In genomic region chr1:230537456-230537855, GRCh38 we compare ENCODE assay signal across 24 cellular contexts.
A peak's percentile ranks its signal among the peaks of the same experiment; 100 is the strongest.
DNase-seq lines count a peak whose midpoint lies in the region; ATAC-seq, FAIRE-seq and TF ChIP-seq lines count a peak whose summit lies in the region.
"Had no signal": no experiment of that assay in that cellular context is flagged by ENCODE, and none has a peak within 500 bp of the region (broad histone marks: within the 10 kb centered on the region; RNA-seq: fewer than 3 reads in every experiment).

No MANE protein-coding gene starts in this region.

- H4K20me1 ChIP-seq in DND-41 (ENCODE audit: insufficient read depth, low read length) (no peaks in the 10 kb centered on the region), keratinocyte (ENCODE audit: control insufficient read depth, extremely low read depth, insufficient read depth, low read length) (no peaks in the 10 kb centered on the region)

- no peak overlapping the region for H3K27ac ChIP-seq in DND-41 (ENCODE audit: low read length)
- H3K27ac ChIP-seq in keratinocyte (ENCODE audit: control insufficient read depth, insufficient read depth, low read length) = no peak overlapping the region
- H3K27ac ChIP-seq: dorsolateral prefrontal cortex, GM23248, SK-N-MC, tibial nerve had no signal

- H3K27me3 ChIP-seq in DND-41 (ENCODE audit: insufficient read depth, low read length, poor library complexity) (no peaks in the 10 kb centered on the region), keratinocyte (ENCODE audit: control insufficient read depth, extremely low read depth, insufficient read depth, low read length) (peaks cover 46% of the 10 kb centered on the region)
- H3K27me3 ChIP-seq: dorsolateral prefrontal cortex, tibial nerve had no signal

- H3K4me1 ChIP-seq in DND-41 (ENCODE audit: insufficient read depth, low read length) (no peaks in the 10 kb centered on the region), keratinocyte (ENCODE audit: control insufficient read depth, extremely low read depth, insufficient read depth, low read length) (peaks cover 12% of the 10 kb centered on the region)
- H3K4me1 ChIP-seq: tibial nerve had no signal

- H3K9me3 ChIP-seq in DND-41 (ENCODE audit: insufficient read depth, low read length, severe bottlenecking) = no peaks in the 10 kb centered on the region
- H3K9me3 ChIP-seq in keratinocyte (ENCODE audit: control insufficient read depth, low read depth, low read length) = peaks cover 5% of the 10 kb centered on the region

- H2AFZ ChIP-seq in DND-41 (ENCODE audit: low read depth, low read length) (no peak overlapping the region), keratinocyte (ENCODE audit: control insufficient read depth, low read length) (no peak overlapping the region)
- H2AFZ ChIP-seq: GM23248 had no signal

- H3K9ac ChIP-seq in DND-41 (ENCODE audit: low read depth, low read length) (no peak overlapping the region), keratinocyte (ENCODE audit: control insufficient read depth, extremely low read depth, insufficient read depth, low read length) (no peak overlapping the region)
- H3K9ac ChIP-seq: GM23248 had no signal

- H3K4me3 ChIP-seq in DND-41 (ENCODE audit: low read depth in 1 of 2, low read length in 2 of 2) (no peak overlapping the region), cardiac fibroblast (replicated peaks in 1 of 2; ENCODE audit: low read depth in 2 of 2, low read length in 2 of 2) (no peak overlapping the region), keratinocyte (ENCODE audit: control insufficient read depth in 2 of 3, extremely low read depth in 1 of 3, insufficient read depth in 2 of 3, low read depth in 1 of 3, low read length in 3 of 3) (no peak overlapping the region)
- H3K4me3 ChIP-seq: dorsolateral prefrontal cortex, GM23248, SK-N-MC, tibial nerve had no signal

- H3K36me3 ChIP-seq in DND-41 (ENCODE audit: insufficient read depth, low read length) (no peaks in the 10 kb centered on the region), keratinocyte (ENCODE audit: control insufficient read depth in 2 of 2, extremely low read depth in 1 of 2, insufficient read depth in 2 of 2, low read length in 2 of 2) (no peaks in the 10 kb centered on the region)
- H3K36me3 ChIP-seq: tibial nerve had no signal

- dilution Hi-C loops in keratinocyte (cut with MboI; ENCODE audit: extremely low pct_ligation_motif_present, low sequenced_read_pairs) = no loop called here

- no peaks in the 10 kb centered on the region for H3K9me1 ChIP-seq in keratinocyte (ENCODE audit: control insufficient read depth, extremely low read depth, insufficient read depth, low read length)

- H3K79me2 ChIP-seq in DND-41 (ENCODE audit: insufficient read depth, low read length) (no peaks in the 10 kb centered on the region), keratinocyte (ENCODE audit: control insufficient read depth, insufficient read depth, low read length) (no peaks in the 10 kb centered on the region)

- in situ Hi-C loops in KBM-7 (cut with MboI; ENCODE audit: low pct_unique_long_range_greater_than_20kb, low sequenced_read_pairs) = no loop called here

- FAIRE-seq in keratinocyte (lab: Jason Lieb, UNC) = no peak
- FAIRE-seq: endothelial cell of umbilical vein, GM12892 had no signal

- no peak overlapping the region for H3K4me2 ChIP-seq in DND-41 (ENCODE audit: insufficient read depth, low read length)
- no peak overlapping the region for H3K4me2 ChIP-seq in keratinocyte (ENCODE audit: control insufficient read depth, extremely low read depth, insufficient read depth, low read depth, low read length)

- DNase-seq in DND-41 (no peak), HuH-7 (ENCODE audit: low spot score) (peak; percentile 12), cardiac fibroblast (ENCODE audit: low read depth in 2 of 2) (no peak), keratinocyte (ENCODE audit: low read depth, low spot score) (no peak), KBM-7 (no peak), 8988T (no peak)
- DNase-seq: activated CD4-positive, alpha-beta T cell treated with anti-CD3 and anti-CD28 coated beads, Interleukin-2, amount 10 ng/mL, durations not matched to agents 24 days and 14 days; aorta; central memory CD4-positive, alpha-beta T cell; DMS79; dorsolateral prefrontal cortex; GM23248; Kasumi-1; NCI-H1092; NCI-H1930; NCI-H526 treated with DMSO at 0.1 percent for 48 hours; occipital lobe; stimulated activated CD8-positive, alpha-beta memory T cell treated with anti-CD3 and anti-CD28 coated beads, Interleukin-4, amount 100 ng/mL, for 48 hours; T-helper 17 cell had no signal

- peak; percentile 25 for TF ChIP-seq CTCF in DND-41 (IDR thresholded peaks at IDR 0.05; ENCODE audit: borderline replicate concordance, extremely low read depth, low read length, poor library complexity, severe bottlenecking)
- TF ChIP-seq CTCF in cardiac fibroblast (IDR thresholded peaks at IDR 0.05; ENCODE audit: low read depth, low read length) = peak; percentile 7
- TF ChIP-seq CTCF in keratinocyte (optimal IDR thresholded peaks at IDR 0.05 in 1 of 3, IDR thresholded peaks at IDR 0.05 in 1 of 3, conservative IDR thresholded peaks at IDR 0.05 in 1 of 3; ENCODE audit: extremely low read depth in 1 of 3, insufficient read depth in 2 of 3, low read length in 3 of 3) = peak in 2 of 3 experiments; percentile 4 to 25

- ATAC-seq in DND-41 (ENCODE audit: insufficient read depth, low read depth) (no peak), GM21786 (IDR thresholded peaks at IDR 0.05; ENCODE audit: unreplicated experiment) (no peak)
- ATAC-seq: T-helper 17 cell had no signal
